ENCODE assay signal across 9 cellular contexts in the genomic region with DNA sequence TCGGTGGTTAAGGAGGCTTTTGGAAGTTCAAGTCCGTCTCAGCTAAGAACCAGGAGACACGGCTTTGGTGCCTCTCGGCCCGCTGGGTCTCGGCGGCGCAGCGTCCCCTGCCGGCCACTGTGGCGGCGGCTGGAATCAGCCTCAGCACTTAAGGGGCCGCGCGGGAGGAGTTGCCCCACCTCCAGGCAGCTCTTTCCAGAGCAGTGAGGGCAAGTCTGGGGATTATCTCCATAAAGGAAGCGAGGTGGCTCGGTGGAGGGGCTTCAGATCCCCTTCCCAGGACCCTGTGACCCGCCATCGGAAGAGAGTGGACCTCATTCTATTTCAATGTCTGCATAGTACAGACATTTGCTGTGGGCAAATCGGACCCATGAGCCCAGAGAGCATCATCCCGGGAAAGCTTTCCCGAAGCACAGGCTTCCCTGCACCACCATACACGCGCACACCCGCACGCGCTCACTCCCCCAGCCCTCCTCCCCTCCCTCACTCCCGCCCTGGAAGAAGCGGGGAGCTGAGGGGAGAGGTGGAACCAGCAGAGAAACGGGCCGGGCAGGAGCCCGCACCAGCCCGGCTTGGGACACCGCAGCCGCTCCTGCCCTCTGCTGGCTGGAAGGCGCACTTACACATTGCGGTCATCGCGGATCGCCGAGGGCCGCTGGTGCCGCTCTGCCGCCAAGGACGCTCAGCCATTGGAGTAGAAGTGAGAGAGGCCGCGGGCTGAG. TPM values are rescaled to one million over a fixed set of nuclear protein-coding genes. Genes with fewer than 3 reads are reported as not detected.
DNase-seq lines count a peak whose midpoint lies in the region; ATAC-seq and TF ChIP-seq lines count a peak whose summit lies in the region.
"Had no signal": no experiment of that assay in that cellular context is flagged by ENCODE, and none has a peak within 500 bp of the region (broad histone marks: within the 10 kb centered on the region; RNA-seq: fewer than 3 reads in every experiment).

No MANE protein-coding gene starts in this region.

- no peaks in the 10 kb centered on the region for H3K9me3 Mint-ChIP-seq in CD8-positive, alpha-beta T cell
- H3K9me3 Mint-ChIP-seq in effector memory CD8-positive, alpha-beta T cell, result no peaks in the 10 kb centered on the region

- H3K9me3 ChIP-seq in CD8-positive, alpha-beta T cell (ENCODE audit: low read length), result no peaks in the 10 kb centered on the region

- H3K4me1 Mint-ChIP-seq in CD8-positive, alpha-beta T cell (ENCODE audit: low read depth), result peaks cover 10% of the 10 kb centered on the region
- H3K4me1 Mint-ChIP-seq in effector memory CD8-positive, alpha-beta T cell (ENCODE audit: low read depth in 2 of 2), result peaks cover 12% of the 10 kb centered on the region in 2 donors

- no peaks in the 10 kb centered on the region for H3K36me3 Mint-ChIP-seq in CD8-positive, alpha-beta T cell
- peaks cover 9% of the 10 kb centered on the region for H3K36me3 Mint-ChIP-seq in effector memory CD8-positive, alpha-beta T cell (ENCODE audit: insufficient read depth)

- CTCF ChIA-PET in CD8-positive, alpha-beta T cell (lab: Charles Lee), result interaction anchor here (0.7 to 5.3 kb wide), 37 partner anchors 8 to 678 kb away, joined by 3 to 40 read pairs (median 4); a partner anchor contains a TSS

- intact Hi-C loops in CD8-positive, alpha-beta T cell (cut with DNase I, micrococcal nuclease), result loop anchor here (1.0 to 10.0 kb wide), 11 partner anchors 10 to 636 kb away; a partner anchor contains a TSS

- no peaks in the 10 kb centered on the region for H3K36me3 ChIP-seq in CD8-positive, alpha-beta T cell (ENCODE audit: insufficient read depth, low read length)

- peak overlapping the region; percentile 92 for H3K4me3 Mint-ChIP-seq in CD8-positive, alpha-beta T cell
- H3K4me3 Mint-ChIP-seq in effector memory CD8-positive, alpha-beta T cell, result peak overlapping the region; percentile 90

- peaks cover 24% of the 10 kb centered on the region for H3K27me3 Mint-ChIP-seq in CD8-positive, alpha-beta T cell (ENCODE audit: low read depth)
- peaks cover 26 to 65% of the 10 kb centered on the region in 2 donors for H3K27me3 Mint-ChIP-seq in effector memory CD8-positive, alpha-beta T cell

- H3K27ac Mint-ChIP-seq in CD8-positive, alpha-beta T cell, result no peak overlapping the region
- H3K27ac Mint-ChIP-seq in effector memory CD8-positive, alpha-beta T cell, result peak overlapping the region; percentile 41 to 79

- no peak overlapping the region for H3K27ac ChIP-seq in CD8-positive, alpha-beta T cell (ENCODE audit: low read depth, low read length)

- peak; percentile 92 for TF ChIP-seq CTCF in CD8-positive, alpha-beta T cell (IDR thresholded peaks at IDR 0.05)

- peak overlapping the region; percentile 80 for H3K4me3 ChIP-seq in CD8-positive, alpha-beta T cell (ENCODE audit: low read depth, low read length)

- peaks cover 11% of the 10 kb centered on the region for H3K4me1 ChIP-seq in CD8-positive, alpha-beta T cell (ENCODE audit: insufficient read depth, low read length)

- ATAC-seq in CD8-positive, alpha-beta T cell, result peak; percentile 91
- ATAC-seq in GM19452 (IDR thresholded peaks at IDR 0.05; ENCODE audit: unreplicated experiment) (peak; percentile 96), HG03571 (IDR thresholded peaks at IDR 0.05; ENCODE audit: unreplicated experiment) (peak; percentile 92)
- ATAC-seq in effector memory CD8-positive, alpha-beta T cell (replicated peaks), result peak; percentile 89

- POLR2A ChIA-PET in CD8-positive, alpha-beta T cell (lab: Charles Lee), result interaction anchor here (0.5 to 0.9 kb wide), 4 partner anchors 21 to 112 kb away, joined by 3 read pairs; no protein-coding TSS in a partner anchor

- DNase-seq in CD8-positive, alpha-beta T cell, result peak; percentile 48 to 83 (median 73)
- DNase-seq in NCI-H82 treated with DMSO at 0.1 percent for 48 hours (lab: John Stamatoyannopoulos, UW; ENCODE audit: unreplicated experiment) (peak; percentile 12), mesenteric fat pad (ENCODE audit: low spot score) (peak; percentile 94)
- peak; percentile 53 to 60 for DNase-seq in activated CD8-positive, alpha-beta memory T cell treated with anti-CD3 and anti-CD28 coated beads for 1 hour (ENCODE audit: extremely low read depth in 1 of 2, low read depth in 1 of 2)
- DNase-seq in effector memory CD8-positive, alpha-beta T cell, result peak; percentile 74 to 78 (median 78)
- peak; percentile 55 for DNase-seq in stimulated activated CD8-positive, alpha-beta memory T cell treated with anti-CD3 and anti-CD28 coated beads, Interleukin-12 subunit alpha, Interleukin-12 subunit beta, amount 100 ng/mL, for 4 hours (ENCODE audit: low read depth)

- no peaks in the 10 kb centered on the region for H3K27me3 ChIP-seq in CD8-positive, alpha-beta T cell (ENCODE audit: insufficient read depth, low read length)

RNA-seq across cellular contexts. Expression of a gene that starts 15.9 kb away (rescaled TPM):
- total RNA-seq in CD8-positive, alpha-beta T cell, result not detected
- total RNA-seq in mesenteric fat pad, result 8.7 TPM

RNA-seq across cellular contexts. Expression of a gene that starts 18.6 kb away (rescaled TPM):
- total RNA-seq in CD8-positive, alpha-beta T cell, result 10 to 100 TPM; 82.3 to 88.8 TPM
- 31.6 TPM for total RNA-seq in mesenteric fat pad

RNA-seq across cellular contexts. Expression of a gene that starts 27.9 kb away (rescaled TPM):
- under 1 TPM; 0.33 to 0.62 TPM for total RNA-seq in CD8-positive, alpha-beta T cell
- not detected for total RNA-seq in mesenteric fat pad
- total RNA-seq: subcutaneous adipose tissue had no signal

RNA-seq across cellular contexts. Expression of a gene that starts 53.7 kb away (rescaled TPM):
- 10 to 100 TPM; 18.9 to 24.8 TPM for total RNA-seq in CD8-positive, alpha-beta T cell
- total RNA-seq in mesenteric fat pad, result 120 TPM

RNA-seq across cellular contexts. Expression of a gene that starts 58.9 kb away (rescaled TPM):
- total RNA-seq in CD8-positive, alpha-beta T cell, result not detected
- not detected for total RNA-seq in mesenteric fat pad
- total RNA-seq: subcutaneous adipose tissue had no signal

Comparison
In these comparisons a context has a peak if more than half of its experiments do, and no peak if none do; other contexts are left out.
1. DNase-seq: peak in every context shown above with its lines; median percentile 94 in mesenteric fat pad; 78 in effector memory CD8-positive, alpha-beta T cell; 73 in CD8-positive, alpha-beta T cell; 56 in activated CD8-positive, alpha-beta memory T cell treated with anti-CD3 and anti-CD28 coated beads for 1 hour; 55 in stimulated activated CD8-positive, alpha-beta memory T cell treated with anti-CD3 and anti-CD28 coated beads, Interleukin-12 subunit alpha, Interleukin-12 subunit beta, amount 100 ng/mL, for 4 hours; 12 in NCI-H82 treated with DMSO at 0.1 percent for 48 hours.